In genomic region chr9:96040591-96041461, GRCh38 we compare ENCODE assay signal across 14 cellular contexts.
DNase-seq lines count a peak whose midpoint lies in the region; ATAC-seq and TF ChIP-seq lines count a peak whose summit lies in the region.
"Had no signal": no experiment of that assay in that cellular context is flagged by ENCODE, and none has a peak within 500 bp of the region (broad histone marks: within the 10 kb centered on the region; RNA-seq: fewer than 3 reads in every experiment).

No MANE protein-coding gene starts in this region.

- H3K9ac ChIP-seq in IMR-90 (ENCODE audit: low read depth, low read length) = no peak overlapping the region
- no peak overlapping the region for H3K9ac ChIP-seq in NT2/D1 (ENCODE audit: insufficient read length, low read depth)

- H2BK20ac ChIP-seq in IMR-90 (ENCODE audit: low read depth, low read length) = no peak overlapping the region; the same call in 1 of the 2 replicates

- H3K4me3 ChIP-seq in IMR-90 (ENCODE audit: insufficient read depth, low read depth, low read length) (no peak overlapping the region), NT2/D1 (ENCODE audit: insufficient read length, low read depth) (no peak overlapping the region), gastroesophageal sphincter (no peak overlapping the region), stomach (no peak overlapping the region)
- H3K4me3 ChIP-seq: breast epithelium, uterus had no signal

- CTCF ChIA-PET in IMR-90 (lab: Yijun Ruan, JAX) = interaction anchor here (0.6 to 0.7 kb wide), 3 partner anchors 12 to 1534 kb away, joined by 3 to 5 read pairs (median 3); no protein-coding TSS in a partner anchor
- CTCF ChIA-PET in activated naive CD4-positive, alpha-beta T cell treated with anti-CD3 and anti-CD28 coated beads, Interleukin-2, amount 10 ng/mL, durations not matched to agents 7 days and 5 days (lab: Charles Lee) = no interaction called here

- H4K5ac ChIP-seq in IMR-90 (ENCODE audit: low read depth, low read length) = no peak overlapping the region; the same call in 1 of the 2 replicates

- peak; percentile 85 for ATAC-seq in IMR-90 (ENCODE audit: low read depth)
- peak; percentile 35 for ATAC-seq in gastroesophageal sphincter
- ATAC-seq in GM21360 (IDR thresholded peaks at IDR 0.05; ENCODE audit: unreplicated experiment) = no peak
- ATAC-seq: naive thymus-derived CD8-positive, alpha-beta T cell had no signal

- H4K8ac ChIP-seq in IMR-90 (ENCODE audit: low read depth in 2 of 2, low read length in 2 of 2) = no peak overlapping the region

- H3K79me1 ChIP-seq in IMR-90 (ENCODE audit: low read depth in 1 of 2, low read length in 2 of 2) = no peaks in the 10 kb centered on the region

- no peaks in the 10 kb centered on the region for H3K36me3 ChIP-seq in IMR-90 (ENCODE audit: control insufficient read depth, insufficient read depth, low read length)
- H3K36me3 ChIP-seq in NT2/D1 (ENCODE audit: insufficient read depth, insufficient read length, low read length) = no peaks in the 10 kb centered on the region
- no peaks in the 10 kb centered on the region for H3K36me3 ChIP-seq in gastroesophageal sphincter
- no peaks in the 10 kb centered on the region for H3K36me3 ChIP-seq in stomach
- H3K36me3 ChIP-seq: breast epithelium, uterus had no signal

- H3K36me3 Mint-ChIP-seq in activated naive CD4-positive, alpha-beta T cell treated with anti-CD3 and anti-CD28 coated beads, Interleukin-2, amount 10 ng/mL, durations not matched to agents 7 days and 5 days = no peaks in the 10 kb centered on the region

- TF ChIP-seq EP300 in gastroesophageal sphincter (IDR thresholded peaks at IDR 0.05) (no peak), stomach (IDR thresholded peaks at IDR 0.05) (no peak)

- peaks cover 10% of the 10 kb centered on the region for H3K9me3 ChIP-seq in IMR-90 (ENCODE audit: control insufficient read depth, insufficient read depth, low read length)
- H3K9me3 ChIP-seq in NT2/D1 (ENCODE audit: insufficient read depth, low read length) = peaks cover 21% of the 10 kb centered on the region; the same call in 1 of the 2 replicates
- H3K9me3 ChIP-seq in gastroesophageal sphincter = peaks cover 0 to 12% (median 0%) of the 10 kb centered on the region in 3 donors
- peaks cover 0 to 10% (median 6%) of the 10 kb centered on the region in 4 donors for H3K9me3 ChIP-seq in stomach
- H3K9me3 ChIP-seq: uterus had no signal

- H3K4ac ChIP-seq in IMR-90 (ENCODE audit: low read depth, low read length) = no peak overlapping the region; the same call in 1 of the 2 replicates

- no peak overlapping the region for H3K4me3 Mint-ChIP-seq in activated naive CD4-positive, alpha-beta T cell treated with anti-CD3 and anti-CD28 coated beads, Interleukin-2, amount 10 ng/mL, durations not matched to agents 7 days and 5 days
- H3K4me3 Mint-ChIP-seq: CD4-positive, alpha-beta memory T cell; naive thymus-derived CD8-positive, alpha-beta T cell had no signal

- no peak overlapping the region for H3K27ac Mint-ChIP-seq in activated naive CD4-positive, alpha-beta T cell treated with anti-CD3 and anti-CD28 coated beads, Interleukin-2, amount 10 ng/mL, durations not matched to agents 7 days and 5 days
- H3K27ac Mint-ChIP-seq: CD4-positive, alpha-beta memory T cell had no signal

- H3K27ac ChIP-seq in IMR-90 (ENCODE audit: insufficient read depth, low read length) (no peak overlapping the region), gastroesophageal sphincter (peak overlapping the region in 3 of 4 donors; percentile 46 to 62 (median 60)), stomach (peak overlapping the region in 4 of 5 donors; percentile 25 to 72 (median 38))
- H3K27ac ChIP-seq: breast epithelium, uterus had no signal

- H3K4me1 ChIP-seq in IMR-90 (ENCODE audit: control insufficient read depth, insufficient read depth, low read length) (peaks cover 10% of the 10 kb centered on the region; the same call in 1 of the 2 replicates), NT2/D1 (ENCODE audit: insufficient read depth, insufficient read length) (no peaks in the 10 kb centered on the region), gastroesophageal sphincter (peaks cover 0 to 17% (median 10%) of the 10 kb centered on the region in 3 donors), stomach (peaks cover 18 to 33% (median 28%) of the 10 kb centered on the region in 4 donors)
- H3K4me1 ChIP-seq: breast epithelium, uterus had no signal

- H2BK120ac ChIP-seq in IMR-90 (ENCODE audit: low read depth, low read length) = no peak overlapping the region

- POLR2A ChIA-PET in IMR-90 (lab: Charles Lee; ENCODE audit: unreplicated experiment) = interaction anchor here (0.6 kb wide), 1 partner anchor 204 kb away, joined by 3 read pairs; no protein-coding TSS in a partner anchor

- no peak overlapping the region for H2AK9ac ChIP-seq in IMR-90 (replicated peaks; ENCODE audit: low read depth, low read length, poor library complexity)

- H3K27me3 Mint-ChIP-seq in activated naive CD4-positive, alpha-beta T cell treated with anti-CD3 and anti-CD28 coated beads, Interleukin-2, amount 10 ng/mL, durations not matched to agents 7 days and 5 days = peaks cover 10% of the 10 kb centered on the region

- in situ Hi-C loops in IMR-90 (cut with MboI; ENCODE audit: low sequenced_read_pairs) = no loop called here

- TF ChIP-seq RAD21 in IMR-90 (IDR thresholded peaks at IDR 0.05; ENCODE audit: low read length) = no peak

- H3K27me3 ChIP-seq in IMR-90 (ENCODE audit: control insufficient read depth, insufficient read depth, low read length) (peaks cover 27% of the 10 kb centered on the region), NT2/D1 (ENCODE audit: insufficient read depth, insufficient read length) (peaks cover 13% of the 10 kb centered on the region), gastroesophageal sphincter (no peaks in the 10 kb centered on the region), stomach (no peaks in the 10 kb centered on the region)
- H3K27me3 ChIP-seq: breast epithelium, uterus had no signal

- no peak for TF ChIP-seq CTCF in IMR-90 (conservative IDR thresholded peaks at IDR 0.05; ENCODE audit: low read depth, low read length)
- TF ChIP-seq CTCF in gastroesophageal sphincter (IDR thresholded peaks at IDR 0.05) = no peak
- TF ChIP-seq CTCF in stomach (IDR thresholded peaks at IDR 0.05) = no peak

- no peak overlapping the region for H2AFZ ChIP-seq in IMR-90 (replicated peaks; ENCODE audit: low read length, poor library complexity)

- no TSS peak for BruUV-seq in IMR-90 (replicated peaks; lab: Mats Ljungman, UMichigan)

- no peak for TF ChIP-seq POLR2A in IMR-90 (IDR thresholded peaks at IDR 0.05; ENCODE audit: low read depth, low read length)
- no peak for TF ChIP-seq POLR2A in gastroesophageal sphincter (IDR thresholded peaks at IDR 0.05)
- TF ChIP-seq POLR2A in stomach (IDR thresholded peaks at IDR 0.05) = no peak

- peak overlapping the region; percentile 73 for H3K4me2 ChIP-seq in IMR-90 (ENCODE audit: low read depth, low read length)

- 2% methylated on average over 8 of the region's 21 CpGs; no CpG with 5 or more reads in 1 of the 2 experiments for WGBS in IMR-90 (ENCODE audit: extremely low coverage in 2 of 2, insufficient read length in 1 of 2), 2 experiments
- WGBS in gastroesophageal sphincter (ENCODE audit: low coverage in 1 of 2), 2 donors = 29 to 30% methylated on average over 7 to 12 of the region's 21 CpGs
- 23 to 45% (median 30%) methylated on average over 21 of the region's 21 CpGs for WGBS in stomach, 5 donors

- no peak overlapping the region for H2BK15ac ChIP-seq in IMR-90 (ENCODE audit: low read depth, low read length)

- H4K20me1 ChIP-seq in IMR-90 (ENCODE audit: insufficient read depth, low read length) = no peaks in the 10 kb centered on the region; the same call in 1 of the 2 replicates

- DNase-seq in IMR-90 (peak; percentile 24), NT2/D1 (ENCODE audit: low read depth, low spot score) (peak; percentile 77), stomach (peak; percentile 70), globus pallidus (ENCODE audit: low spot score) (no peak)
- no peak for DNase-seq in activated naive CD4-positive, alpha-beta T cell treated with anti-CD3 and anti-CD28 coated beads, Interleukin-2, amount 10 ng/mL, durations not matched to agents 7 days and 5 days
- DNase-seq: activated gamma-delta T cell treated with Interleukin-2 at 50 U/mL for 16 hours; CD4-positive, alpha-beta memory T cell; naive thymus-derived CD8-positive, alpha-beta T cell; NCI-H1092 treated with DMSO at 0.1 percent for 48 hours; stimulated activated CD4-positive, alpha-beta T cell treated with anti-CD3 and anti-CD28 coated beads, Interleukin-4, amount 100 ng/mL, for 24 hours; uterus had no signal

- no peak overlapping the region for H3K56ac ChIP-seq in IMR-90 (ENCODE audit: extremely low read depth, insufficient read depth, low read length)

- H3K14ac ChIP-seq in IMR-90 (replicated peaks; ENCODE audit: low read depth, low read length) = no peak overlapping the region

- no peak overlapping the region; the same call in 1 of the 2 replicates for H4K91ac ChIP-seq in IMR-90 (ENCODE audit: insufficient read depth, low read depth, low read length)

- no peak overlapping the region; the same call in 1 of the 2 replicates for H3K18ac ChIP-seq in IMR-90 (ENCODE audit: low read depth, low read length)

- no peak overlapping the region for H3K23ac ChIP-seq in IMR-90 (ENCODE audit: low read depth, low read length)

- peaks cover 4% of the 10 kb centered on the region for H3K4me1 Mint-ChIP-seq in activated naive CD4-positive, alpha-beta T cell treated with anti-CD3 and anti-CD28 coated beads, Interleukin-2, amount 10 ng/mL, durations not matched to agents 7 days and 5 days

- H2AK5ac ChIP-seq in IMR-90 (ENCODE audit: low read depth, low read length) = no peak overlapping the region

- peaks cover 30% of the 10 kb centered on the region for H3K9me3 Mint-ChIP-seq in activated naive CD4-positive, alpha-beta T cell treated with anti-CD3 and anti-CD28 coated beads, Interleukin-2, amount 10 ng/mL, durations not matched to agents 7 days and 5 days

- dilution Hi-C loops in IMR-90 (cut with HindIII; ENCODE audit: low sequenced_read_pairs, unreplicated experiment) = no loop called here

- intact Hi-C loops in IMR-90 (cut with micrococcal nuclease) (no loop called here), stomach (cut with DNase I; ENCODE audit: low total_unique reads) (no loop called here)

- no peak overlapping the region for H2BK5ac ChIP-seq in IMR-90 (ENCODE audit: low read depth, low read length, poor library complexity, severe bottlenecking)

- peaks cover 5% of the 10 kb centered on the region; the same call in 1 of the 2 replicates for H3K9me1 ChIP-seq in IMR-90 (ENCODE audit: insufficient read depth, low read length)

TF ChIP-seq in IMR-90, 13 proteins besides CTCF, POLR2A, EP300 and RAD21 (continues in another document):
- no peak for TF ChIP-seq RFX5 (IDR thresholded peaks at IDR 0.05; ENCODE audit: low read depth, low read length)
- TF ChIP-seq CHD1 (IDR thresholded peaks at IDR 0.05; ENCODE audit: low read depth, low read length) = no peak
- no peak for TF ChIP-seq NFE2L2 (IDR thresholded peaks at IDR 0.05; ENCODE audit: low read depth, low read length)
- no peak for TF ChIP-seq FOS (IDR thresholded peaks at IDR 0.05; ENCODE audit: low read depth, low read length)
- TF ChIP-seq MAFK (IDR thresholded peaks at IDR 0.05; ENCODE audit: low read depth, low read length) = no peak
- TF ChIP-seq SMC3 (IDR thresholded peaks at IDR 0.05; ENCODE audit: low read depth, low read length) = no peak
- no peak for TF ChIP-seq BHLHE40 (IDR thresholded peaks at IDR 0.05; ENCODE audit: low read depth, low read length)
- TF ChIP-seq MAZ (IDR thresholded peaks at IDR 0.05; ENCODE audit: borderline replicate concordance, low read depth, low read length) = no peak

Comparison
In these comparisons a context has a peak if more than half of its experiments do, and no peak if none do; other contexts are left out.
1. DNase-seq: peak in IMR-90 (single experiment), NT2/D1 (single experiment) and stomach (single experiment); none in globus pallidus (single experiment) and activated naive CD4-positive, alpha-beta T cell treated with anti-CD3 and anti-CD28 coated beads, Interleukin-2, amount 10 ng/mL, durations not matched to agents 7 days and 5 days (single experiment).